Comparison of ENCODE assay signal across 8 cellular contexts in the genomic region with DNA sequence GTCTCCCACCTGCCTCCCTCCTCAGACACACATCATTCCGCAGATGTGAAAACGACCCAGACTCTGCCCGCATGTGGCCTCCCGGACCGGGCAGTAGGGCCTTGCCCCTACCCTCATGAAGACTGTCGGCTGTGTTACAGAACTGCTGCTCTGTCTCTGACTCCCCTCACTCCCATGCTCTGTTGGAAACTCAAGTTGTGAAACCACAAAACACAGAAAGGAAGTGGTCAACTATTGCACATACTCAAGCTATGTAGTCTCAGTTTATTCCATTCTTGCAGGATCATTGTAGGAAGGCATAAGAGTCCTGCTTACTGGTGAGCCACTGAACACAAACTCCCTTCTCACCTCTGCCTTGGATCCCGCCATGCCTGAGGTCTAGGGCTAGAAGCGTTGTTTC.
A peak's percentile ranks its signal among the peaks of the same experiment; 100 is the strongest.
DNase-seq lines count a peak whose midpoint lies in the region; ATAC-seq and TF ChIP-seq lines count a peak whose summit lies in the region.

No MANE protein-coding gene starts in this region.

- peak; percentile 54 for ATAC-seq in GM18861 (IDR thresholded peaks at IDR 0.05; ENCODE audit: unreplicated experiment)
- ATAC-seq in activated naive CD8-positive, alpha-beta T cell treated with anti-CD3 and anti-CD28 coated beads, Interleukin-2, amount 10 ng/mL, durations not matched to agents 7 days and 5 days (ENCODE audit: low read depth) = peak; percentile 96

- H3K4me3 Mint-ChIP-seq in activated naive CD8-positive, alpha-beta T cell treated with anti-CD3 and anti-CD28 coated beads, Interleukin-2, amount 10 ng/mL, durations not matched to agents 7 days and 5 days = peak overlapping the region; percentile 67
- no peak overlapping the region for H3K4me3 Mint-ChIP-seq in Caco-2 (ENCODE audit: unreplicated experiment)

- CTCF ChIA-PET in Caco-2 (lab: Charles Lee) = no interaction called here

- no TSS peak for BruUV-seq in Caco-2 (replicated peaks; lab: Mats Ljungman, UMichigan)

- no peak overlapping the region for H3K4me3 ChIP-seq in Caco-2 (ENCODE audit: low read depth, low read length)

- peaks cover 25% of the 10 kb centered on the region for H3K4me1 Mint-ChIP-seq in activated naive CD8-positive, alpha-beta T cell treated with anti-CD3 and anti-CD28 coated beads, Interleukin-2, amount 10 ng/mL, durations not matched to agents 7 days and 5 days
- H3K4me1 Mint-ChIP-seq in Caco-2 (ENCODE audit: low read depth, unreplicated experiment) = no peaks in the 10 kb centered on the region

- peak; percentile 76 for DNase-seq in AG08395 (ENCODE audit: low spot score)
- peak; percentile 97 for DNase-seq in HT1080 (ENCODE audit: low read depth)
- DNase-seq in activated naive CD8-positive, alpha-beta T cell treated with anti-CD3 and anti-CD28 coated beads, Interleukin-2, amount 10 ng/mL, durations not matched to agents 7 days and 5 days = peak; percentile 50
- peak; percentile 74 for DNase-seq in myocyte (ENCODE audit: low read depth)
- DNase-seq in Caco-2 = no peak
- DNase-seq in NCI-H510A (lab: John Stamatoyannopoulos, UW) = no peak
- no peak for DNase-seq in NCI-H345 (lab: John Stamatoyannopoulos, UW)

- intact Hi-C loops in Caco-2 (cut with micrococcal nuclease; ENCODE audit: unreplicated experiment) = no loop called here

- peaks cover 1% of the 10 kb centered on the region; the same call in 1 of the 2 replicates for H3K36me3 ChIP-seq in Caco-2 (ENCODE audit: control insufficient read depth, insufficient read depth, low read length)

- POLR2A ChIA-PET in activated naive CD8-positive, alpha-beta T cell treated with anti-CD3 and anti-CD28 coated beads, Interleukin-2, amount 10 ng/mL, durations not matched to agents 7 days and 5 days (lab: Charles Lee) = interaction anchor here (0.5 to 2.9 kb wide), 3 partner anchors 19 to 198 kb away, joined by 3 to 11 read pairs (median 4); no protein-coding TSS in a partner anchor
- POLR2A ChIA-PET in Caco-2 (lab: Charles Lee) = no interaction called here

- no peaks in the 10 kb centered on the region for H3K9me3 ChIP-seq in Caco-2

- H3K27me3 ChIP-seq in Caco-2 (replicated peaks; ENCODE audit: control insufficient read depth, insufficient read depth, low read length) = no peaks in the 10 kb centered on the region

- no peak for TF ChIP-seq CTCF in Caco-2 (IDR thresholded peaks at IDR 0.05; ENCODE audit: insufficient read depth in 1 of 2, low read depth in 1 of 2, low read length in 1 of 2, severe bottlenecking in 1 of 2, unreplicated experiment in 1 of 2)

- H3K9me3 Mint-ChIP-seq in activated naive CD8-positive, alpha-beta T cell treated with anti-CD3 and anti-CD28 coated beads, Interleukin-2, amount 10 ng/mL, durations not matched to agents 7 days and 5 days = no peaks in the 10 kb centered on the region
- no peaks in the 10 kb centered on the region for H3K9me3 Mint-ChIP-seq in Caco-2 (ENCODE audit: unreplicated experiment)

- no peaks in the 10 kb centered on the region for H3K4me1 ChIP-seq in Caco-2

- peaks cover 14% of the 10 kb centered on the region for H3K27me3 Mint-ChIP-seq in activated naive CD8-positive, alpha-beta T cell treated with anti-CD3 and anti-CD28 coated beads, Interleukin-2, amount 10 ng/mL, durations not matched to agents 7 days and 5 days
- no peaks in the 10 kb centered on the region for H3K27me3 Mint-ChIP-seq in Caco-2 (ENCODE audit: insufficient read depth, unreplicated experiment)

- peak overlapping the region; percentile 78 for H3K27ac Mint-ChIP-seq in activated naive CD8-positive, alpha-beta T cell treated with anti-CD3 and anti-CD28 coated beads, Interleukin-2, amount 10 ng/mL, durations not matched to agents 7 days and 5 days
- no peak overlapping the region for H3K27ac Mint-ChIP-seq in Caco-2 (ENCODE audit: unreplicated experiment)

- H3K36me3 Mint-ChIP-seq in activated naive CD8-positive, alpha-beta T cell treated with anti-CD3 and anti-CD28 coated beads, Interleukin-2, amount 10 ng/mL, durations not matched to agents 7 days and 5 days = peaks cover 2% of the 10 kb centered on the region
- no peaks in the 10 kb centered on the region for H3K36me3 Mint-ChIP-seq in Caco-2 (ENCODE audit: insufficient read depth, unreplicated experiment)

Comparison
In these comparisons a context has a peak if more than half of its experiments do, and no peak if none do; other contexts are left out.
1. DNase-seq: peak in AG08395 (single experiment), HT1080 (single experiment), activated naive CD8-positive, alpha-beta T cell treated with anti-CD3 and anti-CD28 coated beads, Interleukin-2, amount 10 ng/mL, durations not matched to agents 7 days and 5 days (single experiment) and myocyte (single experiment); none in Caco-2 (0 of 2), NCI-H510A (single experiment) and NCI-H345 (single experiment).